In the genomic region with DNA sequence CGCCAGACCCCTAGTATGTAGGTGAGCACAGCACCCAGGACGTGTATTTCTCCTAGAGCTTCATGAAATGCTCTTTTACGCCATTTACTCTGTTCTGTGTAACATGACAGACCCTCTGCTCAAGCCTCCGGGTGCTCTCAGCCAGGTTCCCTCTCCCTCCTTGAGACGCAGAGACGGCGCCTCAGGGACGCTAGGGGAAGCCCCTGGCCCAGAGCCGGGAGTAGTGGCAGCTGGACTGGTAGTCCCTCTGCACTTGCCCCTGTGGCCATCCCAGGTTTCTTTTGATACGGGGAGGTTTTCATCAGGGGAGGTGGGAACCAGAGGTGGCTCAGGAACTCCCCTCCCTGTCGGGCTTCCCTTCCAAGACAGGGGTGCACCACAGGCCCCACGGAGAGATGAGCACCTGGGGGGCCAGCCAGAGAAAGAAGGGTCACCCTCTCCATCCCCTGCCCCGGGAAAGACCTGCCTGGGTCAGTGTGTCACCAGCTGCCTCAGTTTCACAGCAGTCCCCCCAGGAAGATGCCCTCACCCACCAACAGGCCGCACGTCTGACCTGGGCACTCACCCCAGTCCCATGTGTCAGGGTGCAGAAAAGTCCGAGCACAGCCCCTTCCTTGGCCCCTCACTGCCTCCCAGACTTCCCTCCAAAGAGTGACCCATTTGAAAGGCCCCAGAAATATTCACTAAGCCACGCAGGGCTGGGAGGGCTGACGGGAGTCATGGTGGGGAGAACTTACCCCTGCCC, we compare ENCODE assay signal across 1 cellular context.
TF ChIP-seq lines count a peak whose summit lies in the region.

No MANE protein-coding gene starts in this region.

TF ChIP-seq in HEK293T, 16 proteins besides CTCF, POLR2A, EP300 and RAD21:
- TF ChIP-seq FOXK2 (IDR thresholded peaks at IDR 0.05) = no peak
- TF ChIP-seq HDGF (IDR thresholded peaks at IDR 0.05; ENCODE audit: borderline replicate concordance) = no peak
- TF ChIP-seq BHLHE40 (IDR thresholded peaks at IDR 0.05; ENCODE audit: borderline replicate concordance) = no peak
- TF ChIP-seq ELF4 (IDR thresholded peaks at IDR 0.05) = no peak
- no peak for TF ChIP-seq ZNF384 (IDR thresholded peaks at IDR 0.05)
- TF ChIP-seq L3MBTL2 (conservative IDR thresholded peaks at IDR 0.05) = no peak
- TF ChIP-seq, protein P1, sequence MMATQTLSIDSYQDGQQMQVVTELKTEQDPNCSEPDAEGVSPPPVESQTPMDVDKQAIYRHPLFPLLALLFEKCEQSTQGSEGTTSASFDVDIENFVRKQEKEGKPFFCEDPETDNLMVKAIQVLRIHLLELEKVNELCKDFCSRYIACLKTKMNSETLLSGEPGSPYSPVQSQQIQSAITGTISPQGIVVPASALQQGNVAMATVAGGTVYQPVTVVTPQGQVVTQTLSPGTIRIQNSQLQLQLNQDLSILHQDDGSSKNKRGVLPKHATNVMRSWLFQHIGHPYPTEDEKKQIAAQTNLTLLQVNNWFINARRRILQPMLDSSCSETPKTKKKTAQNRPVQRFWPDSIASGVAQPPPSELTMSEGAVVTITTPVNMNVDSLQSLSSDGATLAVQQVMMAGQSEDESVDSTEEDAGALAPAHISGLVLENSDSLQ (IDR thresholded peaks at IDR 0.05) = no peak
- TF ChIP-seq LEF1 (IDR thresholded peaks at IDR 0.05; ENCODE audit: borderline replicate concordance) = no peak
- TF ChIP-seq FOXM1 (IDR thresholded peaks at IDR 0.05; ENCODE audit: borderline replicate concordance) = no peak
- TF ChIP-seq FOXA1 (IDR thresholded peaks at IDR 0.05) = no peak
- TF ChIP-seq TARDBP (IDR thresholded peaks at IDR 0.05) = no peak
- no peak for TF ChIP-seq NFRKB (IDR thresholded peaks at IDR 0.05)
- TF ChIP-seq SP1 (IDR thresholded peaks at IDR 0.05) = no peak
- TF ChIP-seq ARNT (IDR thresholded peaks at IDR 0.05) = no peak
- TF ChIP-seq CTBP1 (IDR thresholded peaks at IDR 0.05; ENCODE audit: borderline replicate concordance) = no peak
- no peak for TF ChIP-seq SUZ12 (IDR thresholded peaks at IDR 0.05)
